In the genomic region with DNA sequence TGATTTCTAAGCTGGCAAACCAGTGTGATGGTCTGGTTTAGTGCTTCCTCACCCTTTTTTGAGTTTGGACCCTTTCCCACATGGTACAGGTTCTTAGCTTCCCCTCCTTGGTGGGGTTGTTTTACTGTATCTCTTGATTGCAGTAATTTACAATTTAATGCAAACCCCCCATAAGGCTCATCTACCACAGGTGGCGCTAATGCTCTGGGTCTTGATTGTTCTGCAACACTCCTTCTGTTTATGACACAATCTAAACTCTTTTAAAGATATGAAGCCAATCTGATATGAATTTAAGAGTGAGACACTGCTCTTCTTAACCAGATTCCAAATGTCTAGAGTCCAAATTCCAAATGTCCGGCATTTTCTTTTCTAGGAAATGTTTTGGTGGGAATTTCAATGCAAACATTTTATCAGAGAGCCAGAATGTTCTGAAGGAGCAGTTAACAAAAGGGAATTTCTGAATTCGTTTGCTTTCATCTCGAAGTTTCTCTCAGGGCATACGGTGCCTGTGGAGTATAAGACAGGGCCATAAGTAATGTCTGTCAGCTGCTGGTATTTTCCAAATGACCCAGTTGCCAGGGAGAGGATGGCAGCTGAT, we compare ENCODE assay signal across 8 cellular contexts.
A peak's percentile ranks its signal among the peaks of the same experiment; 100 is the strongest.
DNase-seq lines count a peak whose midpoint lies in the region; ATAC-seq, FAIRE-seq and TF ChIP-seq lines count a peak whose summit lies in the region.

No MANE protein-coding gene starts in this region.

- H3K27me3 ChIP-seq in Karpas-422 (ENCODE audit: low read length) (no peaks in the 10 kb centered on the region), endothelial cell of umbilical vein (ENCODE audit: control insufficient read depth in 2 of 2, insufficient read depth in 2 of 2, low read length in 2 of 2) (no peaks in the 10 kb centered on the region)

- POLR2A ChIA-PET in endothelial cell of umbilical vein (lab: Charles Lee), result no interaction called here

- H3K4me1 Mint-ChIP-seq in T-helper 2 cell treated with Interferon-gamma antibody and Interleukin-4, amounts not matched to agents 5 μg/mL and 100 μg/mL, for 36 hours (ENCODE audit: low read depth), result peaks cover 18% of the 10 kb centered on the region

- TF ChIP-seq POLR2A in endothelial cell of umbilical vein (IDR thresholded peaks at IDR 0.05; ENCODE audit: low read depth, low read length), result no peak

- H3K4me3 Mint-ChIP-seq in T-helper 2 cell treated with Interferon-gamma antibody and Interleukin-4, amounts not matched to agents 5 μg/mL and 100 μg/mL, for 36 hours, result no peak overlapping the region

- H3K4me3 ChIP-seq in Karpas-422 (ENCODE audit: low read length) (no peak overlapping the region), endothelial cell of umbilical vein (replicated peaks in 1 of 3; ENCODE audit: insufficient read depth in 1 of 3, low read depth in 1 of 3, low read length in 3 of 3) (no peak overlapping the region), retinal pigment epithelial cell (ENCODE audit: low read length) (no peak overlapping the region)

- peak; percentile 62 to 63 for TF ChIP-seq CTCF in endothelial cell of umbilical vein (IDR thresholded peaks at IDR 0.05; ENCODE audit: extremely low read depth in 1 of 2, insufficient read depth in 1 of 2, low read depth in 1 of 2, low read length in 2 of 2)
- peak; percentile 73 for TF ChIP-seq CTCF in retinal pigment epithelial cell (conservative IDR thresholded peaks at IDR 0.05; ENCODE audit: low read depth, low read length)

- no peaks in the 10 kb centered on the region for H3K9me2 ChIP-seq in Karpas-422 (replicated peaks; ENCODE audit: insufficient read depth, low read length)

- H4K20me1 ChIP-seq in Karpas-422 (ENCODE audit: insufficient read depth, low read depth, low read length), result no peaks in the 10 kb centered on the region
- H4K20me1 ChIP-seq in endothelial cell of umbilical vein (replicated peaks; ENCODE audit: control insufficient read depth, extremely low read depth, insufficient read depth, low read length), result no peaks in the 10 kb centered on the region

- peak overlapping the region; percentile 18 for H3K4me2 ChIP-seq in Karpas-422 (ENCODE audit: low read depth, low read length, poor library complexity, severe bottlenecking)
- H3K4me2 ChIP-seq in endothelial cell of umbilical vein (ENCODE audit: insufficient read depth, low read length), result no peak overlapping the region

- H3K36me3 ChIP-seq in Karpas-422 (ENCODE audit: insufficient read depth, low read length) (no peaks in the 10 kb centered on the region), endothelial cell of umbilical vein (ENCODE audit: control insufficient read depth in 2 of 2, extremely low read depth in 1 of 2, insufficient read depth in 2 of 2, low read length in 2 of 2) (no peaks in the 10 kb centered on the region)

- H2AFZ ChIP-seq in Karpas-422 (ENCODE audit: low read length) (peak overlapping the region; percentile 4), endothelial cell of umbilical vein (ENCODE audit: low read depth, low read length) (no peak overlapping the region)

- peaks cover 72% of the 10 kb centered on the region for H3K4me1 ChIP-seq in Karpas-422 (ENCODE audit: low read length)
- no peaks in the 10 kb centered on the region for H3K4me1 ChIP-seq in endothelial cell of umbilical vein (ENCODE audit: control insufficient read depth, extremely low read depth, insufficient read depth, low read length)

- H3K9me3 Mint-ChIP-seq in T-helper 2 cell treated with Interferon-gamma antibody and Interleukin-4, amounts not matched to agents 5 μg/mL and 100 μg/mL, for 36 hours, result peaks cover 6% of the 10 kb centered on the region

- H3K79me2 ChIP-seq in Karpas-422 (ENCODE audit: low read length), result no peaks in the 10 kb centered on the region
- no peaks in the 10 kb centered on the region for H3K79me2 ChIP-seq in endothelial cell of umbilical vein (ENCODE audit: control insufficient read depth, insufficient read depth, low read length)

- no peak overlapping the region for H3K27ac Mint-ChIP-seq in T-helper 2 cell treated with Interferon-gamma antibody and Interleukin-4, amounts not matched to agents 5 μg/mL and 100 μg/mL, for 36 hours

- BruUV-seq in endothelial cell of umbilical vein (replicated peaks; lab: Mats Ljungman, UMichigan), result no TSS peak

- H3K27me3 Mint-ChIP-seq in T-helper 2 cell treated with Interferon-gamma antibody and Interleukin-4, amounts not matched to agents 5 μg/mL and 100 μg/mL, for 36 hours (ENCODE audit: low read depth), result no peaks in the 10 kb centered on the region

- H3K27ac ChIP-seq in Karpas-422 (ENCODE audit: low read length) (peak overlapping the region; percentile 88), endothelial cell of umbilical vein (ENCODE audit: insufficient read depth, low read depth, low read length) (no peak overlapping the region)

- ATAC-seq in HG03469 (IDR thresholded peaks at IDR 0.05; ENCODE audit: unreplicated experiment), result no peak

- dilution Hi-C loops in endothelial cell of umbilical vein (cut with MboI; ENCODE audit: extremely low pct_ligation_motif_present, low sequenced_read_pairs), result no loop called here

- peak overlapping the region; percentile 38 for H3K9ac ChIP-seq in Karpas-422 (ENCODE audit: low read length)
- H3K9ac ChIP-seq in endothelial cell of umbilical vein (replicated peaks; ENCODE audit: extremely low read depth, insufficient read depth, low read length), result no peak overlapping the region

- intact Hi-C loops in endothelial cell of umbilical vein (cut with micrococcal nuclease), result loop anchor here (1.0 to 5.0 kb wide), 4 partner anchors 180 to 950 kb away; a partner anchor contains a TSS

- no peaks in the 10 kb centered on the region for H3K9me1 ChIP-seq in endothelial cell of umbilical vein (replicated peaks; ENCODE audit: control insufficient read depth, extremely low read depth, insufficient read depth, low read length)

- DNase-seq in Daoy (ENCODE audit: low read depth) (peak; percentile 69), Karpas-422 (peak; percentile 95), endothelial cell of umbilical vein (ENCODE audit: low read depth, low spot score) (peak; percentile 67), retinal pigment epithelial cell (ENCODE audit: low read depth) (no peak), frontal cortex (ENCODE audit: low spot score in 2 of 2) (no peak), NCI-H2227 treated with DMSO at 0.1 percent for 48 hours (lab: John Stamatoyannopoulos, UW) (no peak)
- DNase-seq in T-helper 2 cell treated with Interferon-gamma antibody and Interleukin-4, amounts not matched to agents 5 μg/mL and 100 μg/mL, for 36 hours (ENCODE audit: low spot score), result peak; percentile 27

- H3K9me3 ChIP-seq in Karpas-422 (ENCODE audit: low read length), result no peaks in the 10 kb centered on the region
- no peaks in the 10 kb centered on the region for H3K9me3 ChIP-seq in endothelial cell of umbilical vein (replicated peaks; ENCODE audit: control insufficient read depth, insufficient read depth, low read length)

- peaks cover 14% of the 10 kb centered on the region for H3K36me3 Mint-ChIP-seq in T-helper 2 cell treated with Interferon-gamma antibody and Interleukin-4, amounts not matched to agents 5 μg/mL and 100 μg/mL, for 36 hours (ENCODE audit: low read depth)

- peak; percentile 77 for FAIRE-seq in endothelial cell of umbilical vein (lab: Jason Lieb, UNC)
- no peak for FAIRE-seq in frontal cortex (lab: Jason Lieb, UNC)

- CTCF ChIA-PET in endothelial cell of umbilical vein (lab: Charles Lee), result interaction anchor here (0.6 to 1.5 kb wide), 7 partner anchors 14 to 388 kb away, joined by 3 to 11 read pairs (median 4); no protein-coding TSS in a partner anchor

TF ChIP-seq in endothelial cell of umbilical vein, 7 proteins besides CTCF, POLR2A, EP300 and RAD21:
- TF ChIP-seq EZH2 (IDR thresholded peaks at IDR 0.05; ENCODE audit: borderline replicate concordance, low read depth, low read length, severe bottlenecking), result no peak
- no peak for TF ChIP-seq POLR2AphosphoS5 (IDR thresholded peaks at IDR 0.05; ENCODE audit: insufficient read depth, low read depth, low read length)
- TF ChIP-seq, protein P1, sequence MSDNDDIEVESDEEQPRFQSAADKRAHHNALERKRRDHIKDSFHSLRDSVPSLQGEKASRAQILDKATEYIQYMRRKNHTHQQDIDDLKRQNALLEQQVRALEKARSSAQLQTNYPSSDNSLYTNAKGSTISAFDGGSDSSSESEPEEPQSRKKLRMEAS (IDR thresholded peaks at IDR 0.05; ENCODE audit: insufficient read depth, insufficient read length), result no peak
- no peak for TF ChIP-seq GATA2 (IDR thresholded peaks at IDR 0.05; ENCODE audit: insufficient read depth, insufficient read length, low read depth, low read length)
- no peak for TF ChIP-seq MYC (IDR thresholded peaks at IDR 0.05; ENCODE audit: low read depth, low read length)
- no peak for TF ChIP-seq JUN (IDR thresholded peaks at IDR 0.05; ENCODE audit: borderline replicate concordance, insufficient read depth, insufficient read length, low read depth)
TF ChIP-seq in endothelial cell of umbilical vein: peak in this region for 0.

Comparison
In these comparisons a context has a peak if more than half of its experiments do, and no peak if none do; other contexts are left out.
1. DNase-seq: peak in Daoy (single experiment), Karpas-422 (single experiment), T-helper 2 cell treated with Interferon-gamma antibody and Interleukin-4, amounts not matched to agents 5 μg/mL and 100 μg/mL, for 36 hours (single experiment) and endothelial cell of umbilical vein (single experiment); none in retinal pigment epithelial cell (single experiment), frontal cortex (0 of 2) and NCI-H2227 treated with DMSO at 0.1 percent for 48 hours (single experiment).